Comparison of ENCODE assay signal across 13 cellular contexts in genomic region chr13:49020940-49021548, GRCh38. TPM values are rescaled to one million over a fixed set of nuclear protein-coding genes. Genes with fewer than 3 reads are reported as not detected.
DNase-seq lines count a peak whose midpoint lies in the region; ATAC-seq, FAIRE-seq and TF ChIP-seq lines count a peak whose summit lies in the region.
"Had no signal": no experiment of that assay in that cellular context is flagged by ENCODE, and none has a peak within 500 bp of the region (broad histone marks: within the 10 kb centered on the region; RNA-seq: fewer than 3 reads in every experiment).

No MANE protein-coding gene starts in this region.

- H3K27me3 ChIP-seq in osteoblast (ENCODE audit: insufficient read depth, low read length): no peaks in the 10 kb centered on the region
- H3K27me3 ChIP-seq in CD8-positive, alpha-beta T cell (ENCODE audit: insufficient read depth, low read length): no peaks in the 10 kb centered on the region
- H3K27me3 ChIP-seq: adrenal gland, gastrocnemius medialis had no signal

- CTCF ChIA-PET in CD8-positive, alpha-beta T cell (lab: Charles Lee): interaction anchor here (0.8 kb wide), 1 partner anchor 24 kb away, joined by 3 read pairs; no protein-coding TSS in a partner anchor

- peaks cover 35% of the 10 kb centered on the region for H3K79me2 ChIP-seq in osteoblast (ENCODE audit: insufficient read depth, low read length)

- peaks cover 38% of the 10 kb centered on the region for H3K36me3 Mint-ChIP-seq in CD8-positive, alpha-beta T cell

- no peak for ATAC-seq in HG02759 (IDR thresholded peaks at IDR 0.05; ENCODE audit: unreplicated experiment)
- ATAC-seq in CD8-positive, alpha-beta T cell: no peak
- ATAC-seq: gastrocnemius medialis, left lobe of liver had no signal

- H2AFZ ChIP-seq in osteoblast (ENCODE audit: low read length): peak overlapping the region; percentile 20

- peak overlapping the region; percentile 65 for H3K27ac ChIP-seq in osteoblast (ENCODE audit: low read depth, low read length)
- H3K27ac ChIP-seq in CD8-positive, alpha-beta T cell (ENCODE audit: low read depth, low read length): no peak overlapping the region
- H3K27ac ChIP-seq: adrenal gland, gastrocnemius medialis had no signal

- DNase-seq in GM12892 (ENCODE audit: insufficient read length): no peak
- peak; percentile 80 for DNase-seq in LHCN-M2 (ENCODE audit: low read depth)
- peak; percentile 13 for DNase-seq in choroid plexus epithelial cell (ENCODE audit: low read depth)
- peak; percentile 19 for DNase-seq in osteoblast (ENCODE audit: insufficient read length, low spot score, missing footprints)
- DNase-seq in CD8-positive, alpha-beta T cell: no peak
- no peak for DNase-seq in T-helper 1 cell
- DNase-seq: adrenal gland, dermis blood vessel endothelial cell, gastrocnemius medialis, NCI-H1092, NCI-H446 had no signal

- no peaks in the 10 kb centered on the region for H3K36me3 ChIP-seq in osteoblast (ENCODE audit: insufficient read depth, low read length)
- H3K36me3 ChIP-seq in CD8-positive, alpha-beta T cell (ENCODE audit: insufficient read depth, low read length): no peaks in the 10 kb centered on the region
- H3K36me3 ChIP-seq: adrenal gland, gastrocnemius medialis had no signal

- TF ChIP-seq CTCF in choroid plexus epithelial cell (conservative IDR thresholded peaks at IDR 0.05; ENCODE audit: low read depth, low read length) (no peak), osteoblast (IDR thresholded peaks at IDR 0.05; ENCODE audit: extremely low read depth, low read depth, low read length) (no peak)
- TF ChIP-seq CTCF in CD8-positive, alpha-beta T cell (IDR thresholded peaks at IDR 0.05): no peak

- no peak for TF ChIP-seq POLR2A in GM12892 (IDR thresholded peaks at IDR 0.05; ENCODE audit: low read depth, low read length)

- no peaks in the 10 kb centered on the region for H4K20me1 ChIP-seq in osteoblast (ENCODE audit: insufficient read depth, low read length)

- H3K4me3 ChIP-seq in choroid plexus epithelial cell (ENCODE audit: low read depth, low read length) (no peak overlapping the region), osteoblast (ENCODE audit: insufficient read depth, low read length) (no peak overlapping the region)
- H3K4me3 ChIP-seq in CD8-positive, alpha-beta T cell (ENCODE audit: low read depth, low read length): no peak overlapping the region
- H3K4me3 ChIP-seq: adrenal gland, gastrocnemius medialis had no signal

- peaks cover 10% of the 10 kb centered on the region for H3K4me1 Mint-ChIP-seq in CD8-positive, alpha-beta T cell (ENCODE audit: low read depth)

- H3K27me3 Mint-ChIP-seq in CD8-positive, alpha-beta T cell (ENCODE audit: low read depth): no peaks in the 10 kb centered on the region

- no peaks in the 10 kb centered on the region for H3K9me3 Mint-ChIP-seq in CD8-positive, alpha-beta T cell

- no peak overlapping the region for H3K27ac Mint-ChIP-seq in CD8-positive, alpha-beta T cell

- POLR2A ChIA-PET in CD8-positive, alpha-beta T cell (lab: Charles Lee): no interaction called here

- no peak overlapping the region for H3K4me2 ChIP-seq in osteoblast (ENCODE audit: insufficient read depth, low read length)

- no peak overlapping the region for H3K4me3 Mint-ChIP-seq in CD8-positive, alpha-beta T cell

- H3K4me1 ChIP-seq in osteoblast (ENCODE audit: insufficient read depth, low read length): peaks cover 29% of the 10 kb centered on the region
- H3K4me1 ChIP-seq in CD8-positive, alpha-beta T cell (ENCODE audit: insufficient read depth, low read length): no peaks in the 10 kb centered on the region
- H3K4me1 ChIP-seq: adrenal gland, gastrocnemius medialis had no signal

- intact Hi-C loops in CD8-positive, alpha-beta T cell (cut with DNase I, micrococcal nuclease): no loop called here

- peak; percentile 38 for FAIRE-seq in GM12892 (lab: Jason Lieb, UNC)

- H3K9me3 ChIP-seq in osteoblast (ENCODE audit: low read depth, low read length): no peaks in the 10 kb centered on the region
- H3K9me3 ChIP-seq in CD8-positive, alpha-beta T cell (ENCODE audit: low read length): no peaks in the 10 kb centered on the region
- H3K9me3 ChIP-seq: gastrocnemius medialis had no signal

RNA-seq across cellular contexts. Expression of gene FNDC3A, which starts 45.3 kb away (rescaled TPM):
- 22.9 TPM for polyA plus RNA-seq in GM12892 (2012; ENCODE audit: missing spikeins)
- total RNA-seq in LHCN-M2 (2014; rRNA removed): 60.8 and 70.7 TPM in 2 replicates
- 12.2 TPM for polyA plus RNA-seq in LHCN-M2 (2012)
- total RNA-seq in osteoblast: 50.7 and 51.3 TPM in 2 replicates
- 10 to 100 TPM; 27.0 to 27.7 TPM for total RNA-seq in CD8-positive, alpha-beta T cell

Comparison
In these comparisons a context has a peak if more than half of its experiments do, and no peak if none do; other contexts are left out.
1. DNase-seq: peak in LHCN-M2 (single experiment), choroid plexus epithelial cell (single experiment) and osteoblast (single experiment); none in GM12892 (single experiment), CD8-positive, alpha-beta T cell (0 of 7) and T-helper 1 cell (0 of 5).